ENCODE assay signal across 8 cellular contexts in the genomic region with DNA sequence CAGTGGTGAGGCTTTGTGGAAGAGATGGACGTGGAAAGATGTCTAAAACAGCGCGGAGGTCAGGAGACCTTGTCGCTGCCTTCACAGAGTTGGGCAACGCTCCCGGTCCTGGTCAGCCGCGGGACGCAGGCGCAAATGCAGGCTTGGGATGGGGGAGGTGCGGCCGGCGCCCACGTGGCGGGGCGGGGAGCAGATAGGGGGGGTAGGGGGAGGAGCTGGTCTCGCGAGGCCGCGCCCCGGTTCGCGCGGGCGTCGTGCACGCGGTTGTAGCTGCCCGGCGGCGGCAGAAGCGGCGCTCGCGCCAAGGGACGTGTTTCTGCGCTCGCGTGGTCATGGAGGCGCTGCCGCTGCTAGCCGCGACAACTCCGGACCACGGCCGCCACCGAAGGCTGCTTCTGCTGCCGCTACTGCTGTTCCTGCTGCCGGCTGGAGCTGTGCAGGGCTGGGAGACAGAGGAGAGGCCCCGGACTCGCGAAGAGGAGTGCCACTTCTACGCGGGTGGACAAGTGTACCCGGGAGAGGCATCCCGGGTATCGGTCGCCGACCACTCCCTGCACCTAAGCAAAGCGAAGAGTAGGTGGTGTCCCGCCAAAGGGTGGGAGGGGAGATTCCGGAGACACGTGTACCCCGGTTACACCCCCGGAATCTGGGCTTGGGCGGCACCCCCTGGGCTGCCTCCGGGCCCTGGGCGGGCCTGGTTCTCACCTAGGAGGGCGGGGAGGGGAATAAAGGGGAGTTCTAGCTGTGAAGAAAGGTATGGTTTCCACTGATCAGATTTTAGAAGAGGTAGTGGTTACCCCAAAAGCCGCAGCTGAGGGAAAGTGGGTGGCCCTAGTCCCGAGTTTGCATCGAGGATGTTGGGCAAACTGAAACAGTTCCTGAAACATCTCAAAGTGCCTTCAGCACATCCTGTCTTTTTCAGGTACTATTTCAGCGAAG. TPM values are rescaled to one million over a fixed set of nuclear protein-coding genes. Genes with fewer than 3 reads are reported as not detected.
DNase-seq lines count a peak whose midpoint lies in the region; ATAC-seq and TF ChIP-seq lines count a peak whose summit lies in the region.

A gene (plus strand): TSS at position 255 of the 939 bp plus-strand sequence. CDS start 78 bp downstream, at position 333.

- no peak for TF ChIP-seq CTCF in AG09309 (IDR thresholded peaks at IDR 0.05; ENCODE audit: control insufficient read depth, insufficient read depth, low read depth, low read length, missing control alignments)
- peak; percentile 48 for TF ChIP-seq CTCF in chondrocyte (IDR thresholded peaks at IDR 0.05)

- H3K27me3 Mint-ChIP-seq in chondrocyte (ENCODE audit: low read depth) = no peaks in the 10 kb centered on the region

- peak within 1 kb of the TSS; percentile 91 for H3K27ac Mint-ChIP-seq in chondrocyte (ENCODE audit: unreplicated experiment)

- peaks cover 32% of the 10 kb centered on the region for H3K4me1 Mint-ChIP-seq in chondrocyte (ENCODE audit: low read depth)

- ATAC-seq in GM19023 (IDR thresholded peaks at IDR 0.05; ENCODE audit: unreplicated experiment) (peak; percentile 64), HG03196 (IDR thresholded peaks at IDR 0.05; ENCODE audit: unreplicated experiment) (peak; percentile 50)

- H3K4me3 Mint-ChIP-seq in chondrocyte (ENCODE audit: unreplicated experiment) = peak within 1 kb of the TSS; percentile 83

- H3K9me3 Mint-ChIP-seq in chondrocyte (ENCODE audit: low read depth) = no peaks in the 10 kb centered on the region

- peaks cover 8% of the 10 kb centered on the region for H3K36me3 Mint-ChIP-seq in chondrocyte (ENCODE audit: low read depth)

- DNase-seq in AG09309 (ENCODE audit: low read depth) = peak; percentile 33
- DNase-seq in NCI-H446 (lab: John Stamatoyannopoulos, UW) = peak; percentile 57 to 92
- peak; percentile 79 for DNase-seq in activated CD4-positive, CD25-positive, alpha-beta regulatory T cell treated with anti-CD3 and anti-CD28 coated beads, Interleukin-2, amount 50 U/mL, for 72 hours
- peak; percentile 97 for DNase-seq in chondrocyte (ENCODE audit: low spot score)
- peak; percentile 36 for DNase-seq in kidney glomerular epithelial cell (lab: John Stamatoyannopoulos, UW)
- DNase-seq in stimulated activated CD4-positive, alpha-beta T cell treated with anti-CD3 and anti-CD28 coated beads, Interleukin-15, amount 100 ng/mL, for 48 hours (ENCODE audit: low read depth in 2 of 2) = peak; percentile 65 to 70

- peak within 1 kb of the TSS; percentile 73 for H3K4me3 ChIP-seq in AG09309 (ENCODE audit: control insufficient read depth, low read depth, low read length)

RNA-seq across cellular contexts. Expression of the gene that starts here (rescaled TPM):
- 404 to 428 TPM (median 414 TPM) in 3 replicates for total RNA-seq in chondrocyte

Comparison
In these comparisons a context has a peak if more than half of its experiments do, and no peak if none do; other contexts are left out.
1. Peak in every context shown above with its lines: DNase-seq, ATAC-seq and H3K4me3 ChIP-seq.
2. DNase-seq: peak in every context shown above with its lines; median percentile 97 in chondrocyte; 79 in activated CD4-positive, CD25-positive, alpha-beta regulatory T cell treated with anti-CD3 and anti-CD28 coated beads, Interleukin-2, amount 50 U/mL, for 72 hours; 74 in NCI-H446; 68 in stimulated activated CD4-positive, alpha-beta T cell treated with anti-CD3 and anti-CD28 coated beads, Interleukin-15, amount 100 ng/mL, for 48 hours; 36 in kidney glomerular epithelial cell; 33 in AG09309.